In genomic region chr3:157248590-157249425, GRCh38 we compare ENCODE assay signal across 8 cellular contexts.
A peak's percentile ranks its signal among the peaks of the same experiment; 100 is the strongest.
DNase-seq lines count a peak whose midpoint lies in the region; ATAC-seq, FAIRE-seq and TF ChIP-seq lines count a peak whose summit lies in the region.

No MANE protein-coding gene starts in this region.

- H3K27ac ChIP-seq in pancreas = peak overlapping the region in 3 of 4 donors; percentile 24 to 81 (median 79)

- H3K4me3 ChIP-seq in fibroblast of mammary gland (ENCODE audit: control insufficient read depth, low read depth, low read length) = no peak overlapping the region
- no peak overlapping the region for H3K4me3 ChIP-seq in pancreas
- H3K4me3 ChIP-seq in H7 (ENCODE audit: insufficient read depth, low read depth, low read length) = no peak overlapping the region

- peaks cover 0 to 6% (median 4%) of the 10 kb centered on the region in 3 donors for H3K4me1 ChIP-seq in pancreas

- peak; percentile 81 for DNase-seq in GM03348 (ENCODE audit: low spot score)
- peak; percentile 79 for DNase-seq in OCI-M1 (lab: John Stamatoyannopoulos, UW)
- peak; percentile 87 for DNase-seq in fibroblast of mammary gland (ENCODE audit: low read depth)
- peak; percentile 19 to 58 (median 48) for DNase-seq in pancreas
- no peak for DNase-seq in HuH-7.5 (ENCODE audit: low spot score)
- no peak for DNase-seq in H7
- no peak for DNase-seq in stimulated activated CD4-positive, alpha-beta T cell treated with anti-CD3 and anti-CD28 coated beads, Interleukin-2, amount 100 ng/mL, for 48 hours

- intact Hi-C loops in pancreas (cut with DNase I) = no loop called here

- no peaks in the 10 kb centered on the region for H3K9me3 ChIP-seq in pancreas

- TF ChIP-seq CTCF in fibroblast of mammary gland (conservative IDR thresholded peaks at IDR 0.05; ENCODE audit: control insufficient read depth, insufficient read depth, low read depth, low read length) (no peak), pancreas (IDR thresholded peaks at IDR 0.05) (no peak)

- H3K36me3 ChIP-seq in pancreas (no peaks in the 10 kb centered on the region), H7 (replicated peaks; ENCODE audit: control insufficient read depth, insufficient read depth, low read length) (no peaks in the 10 kb centered on the region)

- WGBS in pancreas, 2 donors = 37 to 51% methylated on average over 5 of the region's 5 CpGs

- ATAC-seq in pancreas (peak; percentile 89 to 97 (median 94)), HG03469 (IDR thresholded peaks at IDR 0.05; ENCODE audit: unreplicated experiment) (no peak)

- no peaks in the 10 kb centered on the region for H3K27me3 ChIP-seq in pancreas
- no peaks in the 10 kb centered on the region for H3K27me3 ChIP-seq in H7 (ENCODE audit: control insufficient read depth, insufficient read depth, low read length)

- no peak for FAIRE-seq in pancreas (lab: Jason Lieb, UNC)

Comparison
In these comparisons a context has a peak if more than half of its experiments do, and no peak if none do; other contexts are left out.
1. DNase-seq: peak in GM03348 (single experiment), OCI-M1 (single experiment), fibroblast of mammary gland (single experiment) and pancreas (6 of 6); none in HuH-7.5 (single experiment), H7 (single experiment) and stimulated activated CD4-positive, alpha-beta T cell treated with anti-CD3 and anti-CD28 coated beads, Interleukin-2, amount 100 ng/mL, for 48 hours (0 of 2).